ENCODE assay signal across 17 cellular contexts in genomic region chr16:69838417-69838990, GRCh38.
A peak's percentile ranks its signal among the peaks of the same experiment; 100 is the strongest.
DNase-seq lines count a peak whose midpoint lies in the region; ATAC-seq and TF ChIP-seq lines count a peak whose summit lies in the region.
"Had no signal": no experiment of that assay in that cellular context is flagged by ENCODE, and none has a peak within 500 bp of the region (broad histone marks: within the 10 kb centered on the region; RNA-seq: fewer than 3 reads in every experiment).

No MANE protein-coding gene starts in this region.

- no peak overlapping the region for H3K4me3 Mint-ChIP-seq in progenitor cell of endocrine pancreas (ENCODE audit: low read depth)

- H3K9me3 Mint-ChIP-seq in progenitor cell of endocrine pancreas (ENCODE audit: low read depth), result no peaks in the 10 kb centered on the region

- peaks cover 5% of the 10 kb centered on the region for H3K36me3 ChIP-seq in right atrium auricular region

- H3K27ac ChIP-seq in right atrium auricular region, result peak overlapping the region; percentile 68 to 82
- H3K27ac ChIP-seq: BLaER1 treated with 17β-estradiol and CSF1 and Interleukin-3, amounts not matched to agents 10 nM and 100 nM; epithelial cell of prostate had no signal

- H3K4me3 ChIP-seq in right atrium auricular region, result no peak overlapping the region
- H3K4me3 ChIP-seq: BLaER1 treated with 17β-estradiol and CSF1 and Interleukin-3, amounts not matched to agents 10 nM and 100 nM had no signal

- no peak for TF ChIP-seq CTCF in right atrium auricular region (IDR thresholded peaks at IDR 0.05)
- TF ChIP-seq CTCF in progenitor cell of endocrine pancreas (IDR thresholded peaks at IDR 0.05; ENCODE audit: unreplicated experiment), result no peak

- no peak for ATAC-seq in GM21737 (IDR thresholded peaks at IDR 0.05; ENCODE audit: unreplicated experiment)
- ATAC-seq in GM18511 (IDR thresholded peaks at IDR 0.05; ENCODE audit: unreplicated experiment), result no peak

- H3K9me3 ChIP-seq in right atrium auricular region, result no peaks in the 10 kb centered on the region
- H3K9me3 ChIP-seq: BLaER1 treated with 17β-estradiol and CSF1 and Interleukin-3, amounts not matched to agents 10 nM and 100 nM had no signal

- H3K27me3 ChIP-seq in right atrium auricular region, result no peaks in the 10 kb centered on the region
- H3K27me3 ChIP-seq: BLaER1 treated with 17β-estradiol and CSF1 and Interleukin-3, amounts not matched to agents 10 nM and 100 nM had no signal

- H3K4me1 ChIP-seq in right atrium auricular region, result peaks cover 0 to 48% of the 10 kb centered on the region in 2 donors

- H3K4me1 Mint-ChIP-seq in progenitor cell of endocrine pancreas (ENCODE audit: low read depth), result peaks cover 11% of the 10 kb centered on the region

- no peaks in the 10 kb centered on the region for H3K27me3 Mint-ChIP-seq in progenitor cell of endocrine pancreas

- DNase-seq in NCI-H82 (lab: John Stamatoyannopoulos, UW) (peak; percentile 25), NCI-H82 treated with DMSO at 0.1 percent for 48 hours (lab: John Stamatoyannopoulos, UW; ENCODE audit: unreplicated experiment) (no peak), right atrium auricular region (ENCODE audit: low spot score) (no peak), progenitor cell of endocrine pancreas (ENCODE audit: low spot score, unreplicated experiment) (no peak), anterior cingulate cortex (lab: John Stamatoyannopoulos, UW) (no peak), A172 (ENCODE audit: low spot score) (no peak)
- DNase-seq: 8988T; activated CD4-positive, CD25-positive, alpha-beta regulatory T cell treated with anti-CD3 and anti-CD28 coated beads, Interleukin-2, amount 50 U/mL, for 72 hours; activated CD8-positive, alpha-beta memory T cell treated with anti-CD3 and anti-CD28 coated beads, Interleukin-2, amount 50 U/mL, for 4 hours; activated naive CD4-positive, alpha-beta T cell treated with Interleukin-2 at 50 U/mL for 16 hours; DMS79; KBM-7; SHP77 treated with DMSO at 0.1 percent for 48 hours had no signal

- H3K36me3 Mint-ChIP-seq in progenitor cell of endocrine pancreas (ENCODE audit: insufficient read depth), result peaks cover 9% of the 10 kb centered on the region

- peak overlapping the region; percentile 89 for H3K27ac Mint-ChIP-seq in progenitor cell of endocrine pancreas
